In the genomic region with DNA sequence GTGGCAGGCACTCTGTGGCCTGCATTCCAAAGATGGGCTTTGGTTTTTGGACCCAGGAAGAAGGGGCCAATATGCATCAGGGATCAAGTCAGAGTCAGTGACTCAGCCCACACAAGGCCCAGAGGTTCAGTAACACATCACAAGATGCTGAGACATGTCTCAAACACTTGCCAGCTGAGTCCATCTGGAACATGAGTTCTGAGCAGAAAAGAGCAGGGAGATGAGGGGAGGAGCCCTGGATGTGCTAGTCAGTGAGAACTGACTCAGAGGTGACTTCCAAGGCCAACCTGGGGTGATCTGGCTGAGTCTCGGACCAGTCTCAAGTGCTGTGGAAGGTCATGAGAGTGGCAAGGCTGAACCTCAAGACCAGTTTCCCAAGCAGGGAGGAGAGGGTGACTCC, we compare ENCODE assay signal across 10 cellular contexts.
DNase-seq lines count a peak whose midpoint lies in the region; TF ChIP-seq lines count a peak whose summit lies in the region.
"Had no signal": no experiment of that assay in that cellular context is flagged by ENCODE, and none has a peak within 500 bp of the region (broad histone marks: within the 10 kb centered on the region; RNA-seq: fewer than 3 reads in every experiment).

No MANE protein-coding gene starts in this region.

- H3K4me3 Mint-ChIP-seq in MCF 10A (ENCODE audit: unreplicated experiment), result no peak overlapping the region
- H3K4me3 Mint-ChIP-seq: IgD-negative memory B cell had no signal

- POLR2A ChIA-PET in MCF 10A (lab: Yijun Ruan, JAX), result interaction anchor here (0.7 to 1.8 kb wide), 8 partner anchors 15 to 538 kb away, joined by 3 to 6 read pairs (median 4); no protein-coding TSS in a partner anchor

- no peak overlapping the region for H3K4me3 ChIP-seq in suprapubic skin

- peak overlapping the region; percentile 70 for H3K27ac ChIP-seq in suprapubic skin
- H3K27ac ChIP-seq: WERI-Rb-1 had no signal

- H3K27me3 Mint-ChIP-seq in MCF 10A (ENCODE audit: insufficient read depth, unreplicated experiment), result no peaks in the 10 kb centered on the region
- H3K27me3 Mint-ChIP-seq: IgD-negative memory B cell had no signal

- peak in 1 of 2 donors; percentile 8 for TF ChIP-seq POLR2A in suprapubic skin (IDR thresholded peaks at IDR 0.05)

- WGBS in suprapubic skin, result 25% methylated on average over 1 of the region's 1 CpG

- H3K9me3 Mint-ChIP-seq in MCF 10A (ENCODE audit: unreplicated experiment), result peaks cover 8% of the 10 kb centered on the region
- H3K9me3 Mint-ChIP-seq: IgD-negative memory B cell had no signal

- CTCF ChIA-PET in MCF 10A (lab: Yijun Ruan, JAX), result interaction anchor here (0.9 to 1.6 kb wide), 2 partner anchors 50 to 139 kb away, joined by 3 read pairs; no protein-coding TSS in a partner anchor

- intact Hi-C loops in MCF 10A (cut with micrococcal nuclease), result no loop called here

- no peak for TF ChIP-seq EP300 in suprapubic skin (IDR thresholded peaks at IDR 0.05)

- peaks cover 18% of the 10 kb centered on the region for H3K4me1 Mint-ChIP-seq in MCF 10A (ENCODE audit: insufficient read depth, unreplicated experiment)

- DNase-seq in HS-27A (ENCODE audit: low read depth) (peak; percentile 97), MCF 10A (ENCODE audit: unreplicated experiment) (peak; percentile 83), kidney tubule cell (ENCODE audit: low spot score) (peak; percentile 99), suprapubic skin (ENCODE audit: low spot score in 2 of 2) (peak; percentile 84 to 86), superior temporal gyrus (ENCODE audit: extremely low spot score) (no peak), NCI-H524 (lab: John Stamatoyannopoulos, UW) (no peak), GM19238 (ENCODE audit: insufficient read length, low spot score) (no peak), KG1 (lab: John Stamatoyannopoulos, UW) (no peak)
- DNase-seq: WERI-Rb-1 had no signal

- TF ChIP-seq CTCF in MCF 10A (IDR thresholded peaks at IDR 0.05; ENCODE audit: unreplicated experiment), result no peak
- TF ChIP-seq CTCF in suprapubic skin (IDR thresholded peaks at IDR 0.05), result no peak

- peaks cover 22% of the 10 kb centered on the region for H3K4me1 ChIP-seq in suprapubic skin

- H3K27ac Mint-ChIP-seq in MCF 10A (ENCODE audit: low read depth, unreplicated experiment), result peak overlapping the region; percentile 89
- H3K27ac Mint-ChIP-seq: IgD-negative memory B cell had no signal

- no peaks in the 10 kb centered on the region for H3K36me3 ChIP-seq in suprapubic skin
- H3K36me3 ChIP-seq: WERI-Rb-1 had no signal

- BruUV-seq in MCF 10A (replicated peaks; lab: Mats Ljungman, UMichigan), result no TSS peak

- no peaks in the 10 kb centered on the region for H3K27me3 ChIP-seq in suprapubic skin

- peaks cover 7% of the 10 kb centered on the region for H3K36me3 Mint-ChIP-seq in MCF 10A (ENCODE audit: insufficient read depth, unreplicated experiment)
- H3K36me3 Mint-ChIP-seq: IgD-negative memory B cell had no signal

- no peaks in the 10 kb centered on the region for H3K9me3 ChIP-seq in suprapubic skin

Comparison
In these comparisons a context has a peak if more than half of its experiments do, and no peak if none do; other contexts are left out.
1. DNase-seq: peak in HS-27A (single experiment), MCF 10A (single experiment), kidney tubule cell (single experiment) and suprapubic skin (2 of 2); none in superior temporal gyrus (single experiment), NCI-H524 (0 of 2), GM19238 (single experiment) and KG1 (single experiment).